In genomic region chr12:46958093-46958492, GRCh38 we compare ENCODE assay signal across 15 cellular contexts.
DNase-seq lines count a peak whose midpoint lies in the region; ATAC-seq, FAIRE-seq and TF ChIP-seq lines count a peak whose summit lies in the region.
"Had no signal": no experiment of that assay in that cellular context is flagged by ENCODE, and none has a peak within 500 bp of the region (broad histone marks: within the 10 kb centered on the region; RNA-seq: fewer than 3 reads in every experiment).

No MANE protein-coding gene starts in this region.

- 73% methylated on average over 3 of the region's 3 CpGs for WGBS in liver
- 59% methylated on average over 3 of the region's 3 CpGs for WGBS in HepG2 (ENCODE audit: low lambda C conversion rate)
- WGBS in aorta, 2 donors = 91 to 95% methylated on average over 3 of the region's 3 CpGs

- no peaks in the 10 kb centered on the region for H4K20me1 ChIP-seq in HepG2 (ENCODE audit: insufficient read depth, low read length)
- H4K20me1 ChIP-seq: BLaER1 had no signal

- H3K9me3 ChIP-seq in liver (ENCODE audit: control insufficient read depth in 4 of 4, low read length in 3 of 4) = no peaks in the 10 kb centered on the region
- no peaks in the 10 kb centered on the region for H3K9me3 ChIP-seq in HepG2 (ENCODE audit: low read length)
- H3K9me3 ChIP-seq in gastrocnemius medialis = no peaks in the 10 kb centered on the region
- H3K9me3 ChIP-seq in aorta (ENCODE audit: control insufficient read depth, low read length) = no peaks in the 10 kb centered on the region
- H3K9me3 ChIP-seq: BLaER1, Caco-2 had no signal

- no peak for TF ChIP-seq EP300 in HepG2 (IDR thresholded peaks at IDR 0.05; ENCODE audit: low read depth in 2 of 2, low read length in 2 of 2)
- TF ChIP-seq EP300 in HepG2 (CRISPR knock-in tag; IDR thresholded peaks at IDR 0.05; ENCODE audit: borderline replicate concordance) = no peak

- H3K4me2 ChIP-seq in HepG2 (ENCODE audit: low read depth, low read length) = no peak overlapping the region
- H3K4me2 ChIP-seq: BLaER1 had no signal

- POLR2A ChIA-PET in HepG2 (lab: Yijun Ruan, JAX) = no interaction called here

- CTCF ChIA-PET in HepG2 (lab: Yijun Ruan, JAX; ENCODE audit: low intra/inter-chr PET ratio, low total read pairs) = no interaction called here

- ATAC-seq in HepG2 (no peak), gastrocnemius medialis (no peak), HG02798 (IDR thresholded peaks at IDR 0.05; ENCODE audit: poor library complexity, unreplicated experiment) (no peak), HG03135 (IDR thresholded peaks at IDR 0.05; ENCODE audit: unreplicated experiment) (no peak), aorta (ENCODE audit: low FRiP score) (no peak)

- H3K27me3 ChIP-seq in liver (ENCODE audit: control insufficient read depth in 4 of 4, insufficient read depth in 4 of 4, low read length in 3 of 4) (no peaks in the 10 kb centered on the region), HepG2 (ENCODE audit: control insufficient read depth in 1 of 2, insufficient read depth in 2 of 2, low read length in 2 of 2) (peaks cover 1 to 3% of the 10 kb centered on the region in 2 experiments; a peak in 1 of 5 replicates), gastrocnemius medialis (no peaks in the 10 kb centered on the region), aorta (ENCODE audit: control insufficient read depth in 1 of 2, insufficient read depth in 2 of 2, low read length in 1 of 2) (no peaks in the 10 kb centered on the region)
- H3K27me3 ChIP-seq: BLaER1 had no signal

- TF ChIP-seq CTCF in liver (IDR thresholded peaks at IDR 0.05; ENCODE audit: low read depth, low read length, missing input control) (no peak), HepG2 (CRISPR knock-in tag; IDR thresholded peaks at IDR 0.05) (no peak), gastrocnemius medialis (IDR thresholded peaks at IDR 0.05 in 4 of 5, conservative IDR thresholded peaks at IDR 0.05 in 1 of 5) (no peak)

- in situ Hi-C loops in HepG2 (cut with HindIII; ENCODE audit: extremely low pct_ligation_motif_present, low pct_unique_long_range_greater_than_20kb) (no loop called here), gastrocnemius medialis (cut with MboI; ENCODE audit: low sequenced_read_pairs in 4 of 4) (no loop called here)

- no peak for TF ChIP-seq RAD21 in liver (IDR thresholded peaks at IDR 0.05)
- TF ChIP-seq RAD21 in HepG2 (CRISPR knock-in tag; IDR thresholded peaks at IDR 0.05) = no peak

- H3K4me3 ChIP-seq in liver (ENCODE audit: low read depth in 1 of 3, low read length in 3 of 3) (peak overlapping the region in 1 of 3 donors; percentile 2), HepG2 (replicated peaks in 1 of 3; ENCODE audit: insufficient read depth in 1 of 3, low read depth in 2 of 3, low read length in 3 of 3) (no peak overlapping the region), gastrocnemius medialis (no peak overlapping the region), aorta (ENCODE audit: low read length in 2 of 2) (no peak overlapping the region)
- H3K4me3 ChIP-seq: BLaER1 had no signal

- H3K9ac ChIP-seq in liver (ENCODE audit: low read depth in 1 of 2, low read length in 2 of 2) = no peak overlapping the region
- H3K9ac ChIP-seq in HepG2 (ENCODE audit: insufficient read depth, low read depth, low read length) = no peak overlapping the region
- H3K9ac ChIP-seq: BLaER1 had no signal

- H3K79me2 ChIP-seq in HepG2 (ENCODE audit: insufficient read depth, low read length) = no peaks in the 10 kb centered on the region

- DNase-seq in HepG2 (ENCODE audit: low spot score) (no peak), kidney tubule cell (ENCODE audit: low spot score) (peak; percentile 53), gastrocnemius medialis (no peak), aorta (no peak)
- DNase-seq: AML-193; Caco-2; CD8-positive, alpha-beta memory T cell; GF-D8; HCEC 1CT had no signal

- H3K4me1 ChIP-seq in liver (ENCODE audit: control insufficient read depth in 4 of 4, insufficient read depth in 4 of 4, low read length in 3 of 4) (peaks cover 4 to 20% (median 9%) of the 10 kb centered on the region in 4 donors), HepG2 (ENCODE audit: insufficient read depth, low read length) (peaks cover 21% of the 10 kb centered on the region), gastrocnemius medialis (peaks cover 17 to 39% of the 10 kb centered on the region in 2 donors), aorta (ENCODE audit: control insufficient read depth in 1 of 2, insufficient read depth in 2 of 2, low read length in 2 of 2) (no peaks in the 10 kb centered on the region)
- H3K4me1 ChIP-seq: BLaER1 had no signal

- H2AFZ ChIP-seq in HepG2 (ENCODE audit: low read length) = no peak overlapping the region

- no peak for FAIRE-seq in HepG2 (lab: Jason Lieb, UNC)
- FAIRE-seq: GM19239 had no signal

- no TSS peak for BruUV-seq in HepG2 (replicated peaks; lab: Mats Ljungman, UMichigan)

- intact Hi-C loops in HepG2 (cut with micrococcal nuclease; ENCODE audit: unreplicated experiment) (no loop called here), gastrocnemius medialis (cut with DNase I; ENCODE audit: low total_unique reads) (loop anchor here (5.0 kb wide), 1 partner anchor 691 kb away; the partner anchor contains the start of gene SLC38A1), aorta (cut with DNase I) (no loop called here)

- TF ChIP-seq POLR2A in HepG2 (IDR thresholded peaks at IDR 0.05; ENCODE audit: insufficient read depth in 1 of 2, low read depth in 2 of 2, low read length in 2 of 2) (no peak), gastrocnemius medialis (IDR thresholded peaks at IDR 0.05) (no peak)

- no peaks in the 10 kb centered on the region for H3K36me3 ChIP-seq in liver (ENCODE audit: control insufficient read depth in 4 of 4, insufficient read depth in 3 of 4, low read depth in 1 of 4, low read length in 3 of 4)
- H3K36me3 ChIP-seq in HepG2 (replicated peaks in 1 of 2; ENCODE audit: control insufficient read depth in 1 of 2, insufficient read depth in 2 of 2, low read length in 2 of 2) = no peaks in the 10 kb centered on the region
- no peaks in the 10 kb centered on the region for H3K36me3 ChIP-seq in gastrocnemius medialis
- no peaks in the 10 kb centered on the region for H3K36me3 ChIP-seq in aorta (ENCODE audit: control insufficient read depth in 1 of 2, insufficient read depth in 2 of 2, low read length in 1 of 2)
- H3K36me3 ChIP-seq: BLaER1 had no signal

- H3K27ac ChIP-seq in liver (ENCODE audit: low read depth in 1 of 2, low read length in 2 of 2) = peak overlapping the region; percentile 49 to 58
- no peak overlapping the region for H3K27ac ChIP-seq in HepG2 (ENCODE audit: extremely low read length, insufficient read depth, low read length)
- peak overlapping the region in 3 of 4 donors; percentile 79 to 86 (median 83) for H3K27ac ChIP-seq in gastrocnemius medialis
- no peak overlapping the region for H3K27ac ChIP-seq in aorta (ENCODE audit: low read depth in 1 of 2, low read length in 2 of 2)
- H3K27ac ChIP-seq: 22Rv1, BLaER1 had no signal

TF ChIP-seq in liver, 16 proteins besides CTCF, POLR2A, EP300 and RAD21 (continues in another document):
- no peak for TF ChIP-seq ZBTB33 (IDR thresholded peaks at IDR 0.05)
- no peak for TF ChIP-seq TAF1 (conservative IDR thresholded peaks at IDR 0.05)
- no peak for TF ChIP-seq HNF4G (IDR thresholded peaks at IDR 0.05)
- TF ChIP-seq NR2F2 (IDR thresholded peaks at IDR 0.05) = no peak
- TF ChIP-seq JUND (IDR thresholded peaks at IDR 0.05) = no peak
- no peak for TF ChIP-seq RXRA (IDR thresholded peaks at IDR 0.05)
- no peak for TF ChIP-seq MAX (IDR thresholded peaks at IDR 0.05)

TF ChIP-seq in HepG2, 621 proteins besides CTCF, POLR2A, EP300 and RAD21:
- TF ChIP-seq FOSL2 (CRISPR knock-in tag; IDR thresholded peaks at IDR 0.05) = no peak
- TF ChIP-seq MEIS1 (CRISPR knock-in tag; IDR thresholded peaks at IDR 0.05; ENCODE audit: borderline replicate concordance) = no peak
- TF ChIP-seq NFRKB (IDR thresholded peaks at IDR 0.05) = no peak
- no peak for TF ChIP-seq ZBTB44 (CRISPR knock-in tag; IDR thresholded peaks at IDR 0.05)

Comparison
In these comparisons a context has a peak if more than half of its experiments do, and no peak if none do; other contexts are left out.
1. H3K27ac ChIP-seq: peak in liver (2 of 2) and gastrocnemius medialis (3 of 4); none in HepG2 (single experiment) and aorta (0 of 2).